In the genomic region with DNA sequence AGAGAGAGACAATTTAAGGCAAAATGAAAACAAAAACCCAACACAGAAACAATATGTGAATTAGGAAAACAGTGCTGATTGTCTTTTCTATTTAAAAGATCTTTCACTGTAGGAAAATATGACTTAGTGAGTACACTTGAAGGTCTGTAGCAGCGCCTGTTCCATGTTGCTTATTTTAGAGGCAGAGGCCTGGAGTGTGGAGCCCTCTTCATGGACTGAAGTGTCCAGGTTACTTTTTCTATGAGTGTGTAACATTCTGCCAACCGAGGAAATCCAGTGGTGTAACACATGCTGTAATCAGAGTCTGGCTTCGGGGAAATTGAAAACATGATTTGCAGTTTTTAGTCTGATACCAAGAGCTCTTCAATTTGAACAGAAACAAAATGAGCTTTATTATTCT, we compare ENCODE assay signal across 27 cellular contexts.
"Had no signal": no experiment of that assay in that cellular context is flagged by ENCODE, and none has a peak within 500 bp of the region (broad histone marks: within the 10 kb centered on the region; RNA-seq: fewer than 3 reads in every experiment).

No MANE protein-coding gene starts in this region.

- H3K27ac ChIP-seq: neural progenitor cell, neutrophil, parathyroid adenoma, psoas muscle, right lobe of liver, testis, tibial artery, uterus had no signal

- H3K4me2 ChIP-seq: neural progenitor cell, smooth muscle cell had no signal

- DNase-seq: hippocampal formation; kidney; left colon; mesendoderm; naive B cell; natural killer cell; nephron progenitor cell; occipital lobe; psoas muscle; right lobe of liver; stimulated activated CD4-positive, alpha-beta T cell treated with anti-CD3 and anti-CD28 coated beads, Interleukin-1b, Interleukin-23, amount 100 ng/mL, for 48 hours; stimulated activated CD4-positive, alpha-beta T cell treated with anti-CD3 and anti-CD28 coated beads, Interleukin-2, amount 100 ng/mL, for 48 hours; stimulated activated CD4-positive, alpha-beta T cell treated with anti-CD3 and anti-CD28 coated beads, Interleukin-4, amount 100 ng/mL, for 4 hours; stimulated activated CD8-positive, alpha-beta memory T cell treated with anti-CD3 and anti-CD28 coated beads, Interleukin-4, amount 100 ng/mL, for 48 hours; stimulated activated naive CD4-positive, alpha-beta T cell treated with Interleukin-2 at 50 U/mL for 16 hours; stimulated activated naive CD8-positive, alpha-beta T cell treated with anti-CD3 and anti-CD28 coated beads, Interleukin-15, amount 100 ng/mL, for 72 hours; substantia nigra; testis; tibial artery; trophoblast cell; uterus had no signal

- H3K79me2 ChIP-seq: parathyroid adenoma had no signal

- H3K9me3 ChIP-seq: neutrophil, psoas muscle, right lobe of liver, testis, tibial artery, uterus had no signal

- H2AFZ ChIP-seq: neural progenitor cell, parathyroid adenoma had no signal

- H3K4me3 ChIP-seq: lung, neural progenitor cell, psoas muscle, right lobe of liver, smooth muscle cell, testis, tibial artery, uterus had no signal

- H3K27me3 ChIP-seq: neural progenitor cell, neutrophil, right lobe of liver, testis, tibial artery, uterus had no signal

- H3K36me3 ChIP-seq: neural progenitor cell, neutrophil, right lobe of liver, tibial artery, uterus had no signal

- ATAC-seq: left colon; natural killer cell; psoas muscle; right lobe of liver; stimulated activated memory B cell treated with anti-CD40 and anti-IgM and Interleukin-4, amounts not matched to agents 10 μg/mL and 1 μg/mL and 100 μg/mL, for 72 hours; stimulated activated naive CD8-positive, alpha-beta T cell treated with anti-CD3 and anti-CD28 coated beads, Interleukin-15, amount 100 ng/mL, for 72 hours had no signal

- H3K4me1 ChIP-seq: neural progenitor cell, parathyroid adenoma, psoas muscle, right lobe of liver, testis, tibial artery, uterus had no signal

- H3K9ac ChIP-seq: neural progenitor cell, parathyroid adenoma had no signal

- FAIRE-seq: kidney had no signal
